ENCODE assay signal across 34 cellular contexts in the genomic region with DNA sequence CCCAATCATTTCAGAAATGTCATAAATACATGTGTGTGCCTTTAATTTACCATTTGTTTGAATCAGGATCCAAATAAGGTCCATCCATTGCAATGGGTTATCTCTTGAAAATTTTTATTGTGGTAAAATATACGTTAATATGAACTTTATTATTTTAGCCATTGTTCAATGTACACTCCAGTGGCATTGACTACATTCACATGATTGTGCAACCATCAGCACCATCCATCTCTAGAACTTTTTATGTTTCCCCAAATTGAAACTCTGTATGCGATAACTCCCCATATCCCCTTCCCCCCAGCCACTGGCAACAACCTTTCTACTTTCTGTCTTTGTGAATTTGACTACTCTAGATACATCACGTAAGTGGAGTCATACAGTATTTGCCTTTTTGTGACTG.
"Had no signal": no experiment of that assay in that cellular context is flagged by ENCODE, and none has a peak within 500 bp of the region (broad histone marks: within the 10 kb centered on the region; RNA-seq: fewer than 3 reads in every experiment).

No MANE protein-coding gene starts in this region.

- H3K27me3 Mint-ChIP-seq: activated B cell treated with CpG ODN at 0.5 μM for 24 hours; activated naive CD8-positive, alpha-beta T cell treated with anti-CD3 and anti-CD28 coated beads for 36 hours; activated naive CD8-positive, alpha-beta T cell treated with anti-CD3 and anti-CD28 coated beads, Interleukin-2, amount 50 U/mL, for 24 hours; effector memory CD8-positive, alpha-beta T cell; T-cell had no signal

- H3K27me3 ChIP-seq: adrenal gland, body of pancreas, esophagus muscularis mucosa, foreskin keratinocyte, gastrocnemius medialis, heart left ventricle had no signal

- H3K27ac ChIP-seq: adrenal gland, body of pancreas, esophagus muscularis mucosa, foreskin keratinocyte, gastrocnemius medialis, heart left ventricle, WERI-Rb-1 had no signal

- H3K4me1 Mint-ChIP-seq: activated B cell treated with CpG ODN at 0.5 μM for 24 hours, T-cell had no signal

- H3K4me1 ChIP-seq: adrenal gland, body of pancreas, esophagus muscularis mucosa, foreskin keratinocyte, gastrocnemius medialis had no signal

- H3K4me3 ChIP-seq: adrenal gland, body of pancreas, esophagus muscularis mucosa, gastrocnemius medialis, heart left ventricle had no signal

- H3K27ac Mint-ChIP-seq: activated B cell treated with CpG ODN at 0.5 μM for 24 hours; activated naive CD8-positive, alpha-beta T cell treated with anti-CD3 and anti-CD28 coated beads for 36 hours; activated naive CD8-positive, alpha-beta T cell treated with anti-CD3 and anti-CD28 coated beads, Interleukin-2, amount 50 U/mL, for 24 hours; activated T-helper 1 cell treated with anti-CD3 and anti-CD28 coated beads, Interleukin-12 subunit alpha, Interleukin-12 subunit beta, Interleukin-2, Interleukin-4 antibody, amounts not matched to agents 30 ng/mL and 10 ng/mL and 1 ng/mL, durations not matched to agents 14 hours and 24 hours and 36 hours; effector memory CD8-positive, alpha-beta T cell; T-cell; T-helper 1 cell treated with Interleukin-12 subunit alpha and Interleukin-12 subunit beta and Interleukin-4 antibody, amounts not matched to agents 30 μg/mL and 1 μg/mL, for 36 hours; T-helper 2 cell treated with Interferon-gamma antibody and Interleukin-4, amounts not matched to agents 5 μg/mL and 100 μg/mL, for 36 hours had no signal

- H3K9me3 Mint-ChIP-seq: activated B cell treated with CpG ODN at 0.5 μM for 24 hours; activated naive CD8-positive, alpha-beta T cell treated with anti-CD3 and anti-CD28 coated beads for 36 hours; activated naive CD8-positive, alpha-beta T cell treated with anti-CD3 and anti-CD28 coated beads, Interleukin-2, amount 50 U/mL, for 24 hours; activated T-cell treated with anti-CD3 and anti-CD28 coated beads, Interleukin-2, amount 50 U/mL, for 4 hours; activated T-helper 1 cell treated with anti-CD3 and anti-CD28 coated beads, Interleukin-12 subunit alpha, Interleukin-12 subunit beta, Interleukin-2, Interleukin-4 antibody, amounts not matched to agents 30 ng/mL and 10 ng/mL and 1 ng/mL, durations not matched to agents 14 hours and 24 hours and 36 hours; effector memory CD8-positive, alpha-beta T cell; T-cell; T-helper 1 cell treated with Interleukin-12 subunit alpha and Interleukin-12 subunit beta and Interleukin-4 antibody, amounts not matched to agents 30 μg/mL and 1 μg/mL, for 36 hours; T-helper 2 cell treated with Interferon-gamma antibody and Interleukin-4, amounts not matched to agents 5 μg/mL and 100 μg/mL, for 36 hours had no signal

- ATAC-seq: activated CD4-positive, CD25-positive, alpha-beta regulatory T cell treated with anti-CD3 and anti-CD28 coated beads, Interleukin-2, amount 50 U/mL, for 24 hours; activated naive CD8-positive, alpha-beta T cell treated with anti-CD3 and anti-CD28 coated beads, Interleukin-2, amount 50 U/mL, for 24 hours; activated T-cell treated with anti-CD3 and anti-CD28 coated beads, Interleukin-2, amount 50 U/mL, for 4 hours; body of pancreas; effector memory CD8-positive, alpha-beta T cell; foreskin keratinocyte; gastrocnemius medialis; heart left ventricle; T-cell had no signal

- FAIRE-seq: colon had no signal

- DNase-seq: activated B cell treated with CpG ODN at 0.5 μM for 24 hours; activated CD4-positive, alpha-beta T cell treated with anti-CD3 and anti-CD28 coated beads for 48 hours; activated CD4-positive, alpha-beta T cell treated with anti-CD3 and anti-CD28 coated beads, Interleukin-2, amount 50 U/mL, for 1 hour; activated CD4-positive, alpha-beta T cell treated with anti-CD3 and anti-CD28 coated beads, Interleukin-2, amount 50 U/mL, for 48 hours; activated CD8-positive, alpha-beta memory T cell treated with anti-CD3 and anti-CD28 coated beads, Interleukin-2, amount 50 U/mL, for 48 hours; activated gamma-delta T cell; activated naive CD4-positive, alpha-beta T cell treated with anti-CD3 and anti-CD28 coated beads, Interleukin-2, amount 50 U/mL, for 16 hours; activated naive CD4-positive, alpha-beta T cell treated with Interleukin-2 at 50 U/mL for 16 hours; activated naive CD8-positive, alpha-beta T cell treated with anti-CD3 and anti-CD28 coated beads for 36 hours; activated naive CD8-positive, alpha-beta T cell treated with anti-CD3 and anti-CD28 coated beads, Interleukin-2, amount 50 U/mL, for 24 hours; activated T-cell treated with anti-CD3 and anti-CD28 coated beads, Interleukin-2, amount 50 U/mL, for 4 hours; adrenal gland; amygdala; aorta; body of pancreas; caudate nucleus; cortex of kidney; dermis blood vessel endothelial cell; effector CD4-positive, alpha-beta T cell; effector memory CD8-positive, alpha-beta T cell; erythroblast; foreskin keratinocyte; gastrocnemius medialis; glutamatergic neuron; heart left ventricle; T-cell; T1000; WERI-Rb-1 had no signal

- H3K4me3 Mint-ChIP-seq: activated B cell treated with CpG ODN at 0.5 μM for 24 hours; activated naive CD8-positive, alpha-beta T cell treated with anti-CD3 and anti-CD28 coated beads for 36 hours; activated naive CD8-positive, alpha-beta T cell treated with anti-CD3 and anti-CD28 coated beads, Interleukin-2, amount 50 U/mL, for 24 hours; activated T-cell treated with anti-CD3 and anti-CD28 coated beads, Interleukin-2, amount 50 U/mL, for 4 hours; activated T-helper 1 cell treated with anti-CD3 and anti-CD28 coated beads, Interleukin-12 subunit alpha, Interleukin-12 subunit beta, Interleukin-2, Interleukin-4 antibody, amounts not matched to agents 30 ng/mL and 10 ng/mL and 1 ng/mL, durations not matched to agents 14 hours and 24 hours and 36 hours; effector memory CD8-positive, alpha-beta T cell; T-cell; T-helper 1 cell treated with Interleukin-12 subunit alpha and Interleukin-12 subunit beta and Interleukin-4 antibody, amounts not matched to agents 30 μg/mL and 1 μg/mL, for 36 hours; T-helper 2 cell treated with Interferon-gamma antibody and Interleukin-4, amounts not matched to agents 5 μg/mL and 100 μg/mL, for 36 hours had no signal

- H3K9me3 ChIP-seq: adrenal gland, body of pancreas, esophagus muscularis mucosa, gastrocnemius medialis, heart left ventricle had no signal
